Comparison of ENCODE assay signal across 8 cellular contexts in the genomic region with DNA sequence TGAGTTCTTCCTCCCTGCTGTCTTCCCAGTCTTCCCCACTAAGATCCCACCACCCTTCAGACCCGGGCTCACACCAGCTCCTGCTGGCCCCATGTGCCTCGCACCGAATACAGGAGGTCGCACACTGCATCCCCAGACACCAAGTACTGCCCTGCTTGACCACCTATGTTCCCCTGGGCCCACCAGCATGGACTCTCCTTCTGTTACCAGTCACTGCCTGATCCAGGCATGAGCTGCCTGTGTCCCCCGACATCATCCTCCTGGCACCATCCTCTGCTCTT.
DNase-seq lines count a peak whose midpoint lies in the region; ATAC-seq and TF ChIP-seq lines count a peak whose summit lies in the region.

No MANE protein-coding gene starts in this region.

- H3K9ac ChIP-seq in BLaER1 (no peak overlapping the region), KMS-11 (peak overlapping the region; percentile 38; the same call in 1 of the 2 replicates)

- ATAC-seq in GM21515 (IDR thresholded peaks at IDR 0.05; ENCODE audit: unreplicated experiment): peak; percentile 28
- no peak for ATAC-seq in gastroesophageal sphincter

- H3K4me2 ChIP-seq in BLaER1 (peak overlapping the region; percentile 34; the same call in 1 of the 2 replicates), KMS-11 (peak overlapping the region; percentile 76), hepatocyte (no peak overlapping the region)

- 100% methylated on average over 5 of the region's 5 CpGs for whole genome bisulfite sequencing in hepatocyte (ENCODE audit: low lambda C conversion rate, missing lambda C conversion rate)
- 84 to 86% methylated on average over 2 to 5 of the region's 5 CpGs for WGBS in gastroesophageal sphincter (ENCODE audit: low coverage in 1 of 2), 2 donors

- TF ChIP-seq EP300 in gastroesophageal sphincter (IDR thresholded peaks at IDR 0.05): no peak

- no peaks in the 10 kb centered on the region for H3K9me3 ChIP-seq in BLaER1
- H3K9me3 ChIP-seq in hepatocyte (ENCODE audit: low read depth): no peaks in the 10 kb centered on the region
- H3K9me3 ChIP-seq in gastroesophageal sphincter: no peaks in the 10 kb centered on the region

- H3K36me3 ChIP-seq in BLaER1: no peaks in the 10 kb centered on the region
- H3K36me3 ChIP-seq in KMS-11 (ENCODE audit: insufficient read depth): no peaks in the 10 kb centered on the region
- no peaks in the 10 kb centered on the region for H3K36me3 ChIP-seq in hepatocyte (replicated peaks; ENCODE audit: insufficient read depth, low read depth)
- H3K36me3 ChIP-seq in gastroesophageal sphincter: no peaks in the 10 kb centered on the region

- no peaks in the 10 kb centered on the region for H3K79me2 ChIP-seq in KMS-11 (ENCODE audit: insufficient read depth, low read depth)
- no peaks in the 10 kb centered on the region for H3K79me2 ChIP-seq in hepatocyte

- no peak for TF ChIP-seq POLR2A in gastroesophageal sphincter (IDR thresholded peaks at IDR 0.05)

- H4K20me1 ChIP-seq in BLaER1: no peaks in the 10 kb centered on the region
- no peaks in the 10 kb centered on the region for H4K20me1 ChIP-seq in KMS-11 (ENCODE audit: insufficient read depth)
- H4K20me1 ChIP-seq in hepatocyte (ENCODE audit: insufficient read depth, poor library complexity, severe bottlenecking): no peaks in the 10 kb centered on the region

- H3K27me3 ChIP-seq in BLaER1 (no peaks in the 10 kb centered on the region), KMS-11 (ENCODE audit: insufficient read depth, low read depth) (no peaks in the 10 kb centered on the region), hepatocyte (no peaks in the 10 kb centered on the region), gastroesophageal sphincter (no peaks in the 10 kb centered on the region)

- DNase-seq in hepatocyte (ENCODE audit: low spot score): no peak
- DNase-seq in HUDEP-2 (lab: John Stamatoyannopoulos, UW; ENCODE audit: unreplicated experiment in 76 of 76): no peak
- no peak for DNase-seq in COR-L47 (lab: John Stamatoyannopoulos, UW)
- no peak for DNase-seq in NCI-H524 treated with DMSO at 0.1 percent for 48 hours (lab: John Stamatoyannopoulos, UW)

- H3K27ac ChIP-seq in BLaER1 (no peak overlapping the region), KMS-11 (peak overlapping the region; percentile 81), hepatocyte (peak overlapping the region; percentile 29), gastroesophageal sphincter (peak overlapping the region in 2 of 4 donors; percentile 29 to 42)

- no peak for TF ChIP-seq CTCF in KMS-11 (conservative IDR thresholded peaks at IDR 0.05; ENCODE audit: low read depth, low read length)
- TF ChIP-seq CTCF in hepatocyte (IDR thresholded peaks at IDR 0.05; ENCODE audit: poor library complexity): no peak
- no peak for TF ChIP-seq CTCF in gastroesophageal sphincter (IDR thresholded peaks at IDR 0.05)

- H3K4me3 ChIP-seq in BLaER1 (no peak overlapping the region), KMS-11 (IDR thresholded peaks at IDR 0.05; ENCODE audit: insufficient read depth, low read depth, low read length) (no peak overlapping the region), hepatocyte (no peak overlapping the region), gastroesophageal sphincter (no peak overlapping the region)

- H2AFZ ChIP-seq in KMS-11 (ENCODE audit: low read depth) (peak overlapping the region; percentile 58; the same call in 1 of the 2 replicates), hepatocyte (no peak overlapping the region)

- no peaks in the 10 kb centered on the region for H3K9me2 ChIP-seq in hepatocyte (replicated peaks; ENCODE audit: insufficient read depth)

- H3K4me1 ChIP-seq in BLaER1 (peaks cover 16% of the 10 kb centered on the region), KMS-11 (ENCODE audit: low read depth, poor library complexity, severe bottlenecking) (peaks cover 52% of the 10 kb centered on the region), hepatocyte (ENCODE audit: insufficient read depth) (peaks cover 33% of the 10 kb centered on the region), gastroesophageal sphincter (peaks cover 0 to 33% (median 2%) of the 10 kb centered on the region in 3 donors)
